In the genomic region with DNA sequence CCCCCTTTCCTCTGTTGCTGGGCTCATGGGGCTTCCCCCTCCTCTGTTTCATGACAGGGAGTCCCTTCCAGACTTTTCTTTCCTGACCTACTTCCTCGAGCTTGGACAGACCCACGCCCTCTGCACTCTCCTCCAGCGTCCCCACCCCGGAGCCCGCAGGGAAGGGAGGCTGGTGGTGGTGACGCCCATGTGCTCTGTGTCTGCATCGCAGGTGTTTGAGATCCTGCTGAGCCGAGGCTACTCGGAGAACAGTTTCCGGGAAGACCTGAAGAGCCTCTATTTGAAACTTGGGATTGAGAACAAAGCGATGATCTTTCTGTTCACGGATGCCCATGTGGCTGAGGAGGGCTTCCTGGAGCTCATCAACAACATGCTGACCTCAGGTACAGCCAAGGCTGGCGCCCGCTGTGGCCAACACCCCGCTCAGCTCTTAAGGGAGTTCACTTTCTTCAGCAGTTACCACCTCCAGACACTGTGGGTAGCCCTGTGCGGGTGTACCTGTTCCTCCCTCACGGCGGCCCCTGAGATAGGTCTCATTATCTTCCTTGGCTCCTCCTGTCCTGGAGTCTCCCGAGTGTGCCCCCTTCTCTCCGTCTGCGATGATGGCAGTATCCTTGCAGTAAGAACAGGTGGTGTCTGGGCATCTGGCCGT, we compare ENCODE assay signal across 18 cellular contexts.
A peak's percentile ranks its signal among the peaks of the same experiment; 100 is the strongest.
DNase-seq lines count a peak whose midpoint lies in the region; ATAC-seq, FAIRE-seq and TF ChIP-seq lines count a peak whose summit lies in the region.
"Had no signal": no experiment of that assay in that cellular context is flagged by ENCODE, and none has a peak within 500 bp of the region (broad histone marks: within the 10 kb centered on the region; RNA-seq: fewer than 3 reads in every experiment).

No MANE protein-coding gene starts in this region.

- CTCF ChIA-PET in K562 (lab: Yijun Ruan, JAX; ENCODE audit: low intra/inter-chr PET ratio): no interaction called here

- no peaks in the 10 kb centered on the region for H3K36me3 Mint-ChIP-seq in GM23338 (ENCODE audit: low read depth)
- H3K36me3 Mint-ChIP-seq: CD14-positive monocyte had no signal

- TF ChIP-seq EP300 in K562 (IDR thresholded peaks at IDR 0.05; ENCODE audit: low read length): no peak

- H3K27ac ChIP-seq in GM23338 (ENCODE audit: low read depth) (no peak overlapping the region), K562 (ENCODE audit: extremely low read depth, low read depth, low read length) (no peak overlapping the region), pancreas (no peak overlapping the region)
- H3K27ac ChIP-seq: SJSA1 had no signal

- TF ChIP-seq CTCF in GM23338 (conservative IDR thresholded peaks at IDR 0.05; ENCODE audit: low read depth in 2 of 2) (no peak), K562 (IDR thresholded peaks at IDR 0.05 in 2 of 3, conservative IDR thresholded peaks at IDR 0.05 in 1 of 3; ENCODE audit: insufficient read depth in 2 of 3, low read depth in 1 of 3, low read length in 3 of 3) (no peak), pancreas (IDR thresholded peaks at IDR 0.05) (no peak)

- TF ChIP-seq RAD21 in K562 (CRISPR knock-in tag; conservative IDR thresholded peaks at IDR 0.05 in 1 of 2, IDR thresholded peaks at IDR 0.05 in 1 of 2): no peak

- H3K9ac ChIP-seq in K562 (ENCODE audit: insufficient read depth in 1 of 2, low read depth in 2 of 2, low read length in 2 of 2): peak overlapping the region in 1 of 2 experiments; percentile 33; a peak in 1 of 4 replicates

- H3K27me3 Mint-ChIP-seq in GM23338 (ENCODE audit: insufficient read depth, low read depth, poor library complexity): peaks cover 7% of the 10 kb centered on the region

- H3K4me2 ChIP-seq in GM23338 (no peak overlapping the region), K562 (ENCODE audit: insufficient read depth, low read length) (no peak overlapping the region)

- no peaks in the 10 kb centered on the region for H4K20me1 ChIP-seq in GM23338 (replicated peaks; ENCODE audit: insufficient read depth)
- peaks cover 8% of the 10 kb centered on the region; the same call in 1 of the 2 replicates for H4K20me1 ChIP-seq in K562 (replicated peaks; ENCODE audit: control insufficient read depth, insufficient read depth, low read length)

- H3K9me3 ChIP-seq in K562 (replicated peaks; ENCODE audit: control insufficient read depth, insufficient read depth, low read depth, low read length) (no peaks in the 10 kb centered on the region), pancreas (no peaks in the 10 kb centered on the region)
- H3K9me3 ChIP-seq: SJSA1 had no signal

- under 1% methylated on average over 21 of the region's 22 CpGs for WGBS in K562 (ENCODE audit: insufficient coverage, low coverage, missing lambda C conversion rate)
- WGBS in pancreas, 2 donors: 35 to 36% methylated on average over 22 of the region's 22 CpGs

- FAIRE-seq in K562 (lab: Jason Lieb, UNC) (no peak), pancreas (lab: Jason Lieb, UNC) (no peak)
- FAIRE-seq: A204.1, H1 had no signal

- intact Hi-C loops in K562 (cut with micrococcal nuclease): no loop called here
- intact Hi-C loops in pancreas (cut with DNase I): no loop called here

- no peaks in the 10 kb centered on the region for H3F3A ChIP-seq in GM23338 (replicated peaks; ENCODE audit: low read depth)

- no peak for TF ChIP-seq POLR2A in K562 (conservative IDR thresholded peaks at IDR 0.05)

- H2AFZ ChIP-seq in GM23338 (no peak overlapping the region), K562 (ENCODE audit: low read depth, low read length) (no peak overlapping the region)

- H3K36me3 ChIP-seq in GM23338 (ENCODE audit: insufficient read depth) (no peaks in the 10 kb centered on the region), K562 (ENCODE audit: control insufficient read depth, insufficient read depth, low read length) (no peaks in the 10 kb centered on the region), pancreas (no peaks in the 10 kb centered on the region)
- H3K36me3 ChIP-seq: SJSA1 had no signal

- no TSS peak for BruUV-seq in K562 (replicated peaks; lab: Mats Ljungman, UMichigan)

- H3K27me3 ChIP-seq in GM23338 (ENCODE audit: insufficient read depth) (no peaks in the 10 kb centered on the region), K562 (ENCODE audit: control insufficient read depth in 2 of 2, insufficient read depth in 2 of 2, low read length in 2 of 2) (peaks cover 67 to 84% of the 10 kb centered on the region in 2 experiments), pancreas (no peaks in the 10 kb centered on the region)

- no peaks in the 10 kb centered on the region for H3K4me1 ChIP-seq in GM23338 (ENCODE audit: insufficient read depth)
- peaks cover 0 to 3% of the 10 kb centered on the region in 2 experiments; a peak in 2 of 5 replicates for H3K4me1 ChIP-seq in K562 (replicated peaks in 1 of 2; ENCODE audit: control insufficient read depth in 2 of 2, insufficient read depth in 2 of 2, low read length in 2 of 2)
- H3K4me1 ChIP-seq in pancreas: no peaks in the 10 kb centered on the region
- H3K4me1 ChIP-seq: SJSA1 had no signal

- in situ Hi-C loops in K562 (cut with MboI): no loop called here

- POLR2A ChIA-PET in K562 (lab: Yijun Ruan, JAX): no interaction called here

- H3K27ac Mint-ChIP-seq in GM23338: no peak overlapping the region
- H3K27ac Mint-ChIP-seq: CD14-positive monocyte had no signal

- no peaks in the 10 kb centered on the region for H3K9me2 ChIP-seq in GM23338 (ENCODE audit: insufficient read depth)

- peaks cover 10% of the 10 kb centered on the region for H3K4me1 Mint-ChIP-seq in GM23338

- H3K9me1 ChIP-seq in K562 (ENCODE audit: control insufficient read depth, insufficient read depth, low read length): no peaks in the 10 kb centered on the region

- ATAC-seq in GM23338: peak; percentile 32; the same call in 2 of the 3 replicates
- peak; percentile 42; the same call in 2 of the 3 replicates for ATAC-seq in K562
- ATAC-seq in pancreas: peak in 3 of 4 donors; percentile 27 to 48 (median 44)
- no peak for ATAC-seq in GM21717 (IDR thresholded peaks at IDR 0.05; ENCODE audit: unreplicated experiment)

- H3K9me3 Mint-ChIP-seq in GM23338: no peaks in the 10 kb centered on the region

- H3K4me3 ChIP-seq in GM23338 (no peak overlapping the region), K562 (no peak overlapping the region), pancreas (no peak overlapping the region)
- H3K4me3 ChIP-seq: SJSA1 had no signal

- peak in 2 of 3 experiments; percentile 55 to 77 for DNase-seq in NCI-H1417 (lab: John Stamatoyannopoulos, UW)
- no peak for DNase-seq in NCI-H1417 treated with DMSO at 0.1 percent for 48 hours (lab: John Stamatoyannopoulos, UW)
- DNase-seq in GM23338 (ENCODE audit: low spot score): no peak
- DNase-seq in K562 (ENCODE audit: extremely low read depth in 1 of 4, low spot score in 3 of 4): no peak
- no peak for DNase-seq in pancreas
- DNase-seq in stimulated activated CD4-positive, alpha-beta T cell treated with anti-CD3 and anti-CD28 coated beads, Interleukin-12 subunit alpha, Interleukin-12 subunit beta, amount 100 ng/mL, for 4 hours: no peak
- DNase-seq in OCI-M2 (lab: John Stamatoyannopoulos, UW; ENCODE audit: unreplicated experiment): no peak
- DNase-seq: MM.1S, NCI-H2081 treated with DMSO at 0.1 percent for 48 hours, NCI-H446, NCI-H82, RPMI8226, SW 1271 had no signal

- H3K79me2 ChIP-seq in GM23338 (replicated peaks; ENCODE audit: insufficient read depth) (no peaks in the 10 kb centered on the region), K562 (ENCODE audit: control insufficient read depth, insufficient read depth, low read length) (no peaks in the 10 kb centered on the region)

- no peak overlapping the region for H3K4me3 Mint-ChIP-seq in GM23338
- H3K4me3 Mint-ChIP-seq: CD14-positive monocyte had no signal

TF ChIP-seq in GM23338, 12 proteins besides CTCF, POLR2A, EP300 and RAD21:
- no peak for TF ChIP-seq ZNF114 (CRISPR knock-in tag; IDR thresholded peaks at IDR 0.05)

TF ChIP-seq in K562, 482 proteins besides CTCF, POLR2A, EP300 and RAD21:
- TF ChIP-seq, protein P1, sequence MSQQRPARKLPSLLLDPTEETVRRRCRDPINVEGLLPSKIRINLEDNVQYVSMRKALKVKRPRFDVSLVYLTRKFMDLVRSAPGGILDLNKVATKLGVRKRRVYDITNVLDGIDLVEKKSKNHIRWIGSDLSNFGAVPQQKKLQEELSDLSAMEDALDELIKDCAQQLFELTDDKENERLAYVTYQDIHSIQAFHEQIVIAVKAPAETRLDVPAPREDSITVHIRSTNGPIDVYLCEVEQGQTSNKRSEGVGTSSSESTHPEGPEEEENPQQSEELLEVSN (IDR thresholded peaks at IDR 0.05; ENCODE audit: borderline replicate concordance in 1 of 2, extremely low read depth in 1 of 2, insufficient read depth in 1 of 2, insufficient read length in 1 of 2, low read depth in 1 of 2, low read length in 1 of 2, poor library complexity in 1 of 2, severe bottlenecking in 1 of 2): peak in 1 of 2 experiments; percentile 19
- TF ChIP-seq NR2C2 (CRISPR knock-in tag; IDR thresholded peaks at IDR 0.05): no peak
- TF ChIP-seq NR2C2 (tag; IDR thresholded peaks at IDR 0.05): no peak

Comparison
In these comparisons a context has a peak if more than half of its experiments do, and no peak if none do; other contexts are left out.
1. DNase-seq: peak in NCI-H1417 (2 of 3); none in NCI-H1417 treated with DMSO at 0.1 percent for 48 hours (single experiment), GM23338 (single experiment), K562 (0 of 4), pancreas (0 of 6), stimulated activated CD4-positive, alpha-beta T cell treated with anti-CD3 and anti-CD28 coated beads, Interleukin-12 subunit alpha, Interleukin-12 subunit beta, amount 100 ng/mL, for 4 hours (single experiment) and OCI-M2 (single experiment).